Comparison of ENCODE assay signal across 1 cellular context in the genomic region with DNA sequence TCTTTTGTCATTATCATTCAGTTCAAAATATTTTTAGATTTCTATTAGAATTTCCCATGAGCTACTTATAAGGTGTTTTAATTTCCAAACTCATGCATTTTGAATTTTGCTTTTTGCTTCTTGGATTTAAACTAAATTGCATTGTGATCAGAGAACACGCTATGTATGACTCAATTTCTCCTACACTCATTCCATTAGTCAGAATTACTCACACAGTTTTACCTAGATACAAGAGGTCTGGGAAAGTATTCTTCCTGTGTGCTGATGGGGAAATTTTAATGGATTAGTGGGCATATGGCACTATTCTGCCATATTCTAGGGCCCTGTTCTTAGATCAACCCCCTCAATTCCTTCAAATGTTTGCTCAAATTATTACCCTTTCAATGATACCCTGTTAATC.
TF ChIP-seq lines count a peak whose summit lies in the region.

No MANE protein-coding gene starts in this region.

TF ChIP-seq in SK-N-SH, 30 proteins besides CTCF, POLR2A, EP300 and RAD21 (continued from another document):
- TF ChIP-seq NFIC (IDR thresholded peaks at IDR 0.05; ENCODE audit: borderline replicate concordance) = 0 out of 2 replicates have a peak, but pooled peaks have one; percentile 12
